ENCODE assay signal across 1 cellular context in genomic region chr15:90154861-90155626, GRCh38.
TF ChIP-seq lines count a peak whose summit lies in the region.

No MANE protein-coding gene starts in this region.

TF ChIP-seq in SK-N-SH treated with all-trans-retinoic acid at 6 μM for 48 hours, 23 proteins besides CTCF, POLR2A, EP300 and RAD21 (continued from another document):
- TF ChIP-seq, protein P1, sequence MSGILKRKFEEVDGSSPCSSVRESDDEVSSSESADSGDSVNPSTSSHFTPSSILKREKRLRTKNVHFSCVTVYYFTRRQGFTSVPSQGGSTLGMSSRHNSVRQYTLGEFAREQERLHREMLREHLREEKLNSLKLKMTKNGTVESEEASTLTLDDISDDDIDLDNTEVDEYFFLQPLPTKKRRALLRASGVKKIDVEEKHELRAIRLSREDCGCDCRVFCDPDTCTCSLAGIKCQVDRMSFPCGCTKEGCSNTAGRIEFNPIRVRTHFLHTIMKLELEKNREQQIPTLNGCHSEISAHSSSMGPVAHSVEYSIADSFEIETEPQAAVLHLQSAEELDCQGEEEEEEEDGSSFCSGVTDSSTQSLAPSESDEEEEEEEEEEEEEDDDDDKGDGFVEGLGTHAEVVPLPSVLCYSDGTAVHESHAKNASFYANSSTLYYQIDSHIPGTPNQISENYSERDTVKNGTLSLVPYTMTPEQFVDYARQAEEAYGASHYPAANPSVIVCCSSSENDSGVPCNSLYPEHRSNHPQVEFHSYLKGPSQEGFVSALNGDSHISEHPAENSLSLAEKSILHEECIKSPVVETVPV (CRISPR knock-in tag; IDR thresholded peaks at IDR 0.05), result no peak
- no peak for TF ChIP-seq TCF4 (CRISPR knock-in tag; IDR thresholded peaks at IDR 0.05; ENCODE audit: borderline replicate concordance)
- no peak for TF ChIP-seq POU6F1 (CRISPR knock-in tag; IDR thresholded peaks at IDR 0.05; ENCODE audit: borderline replicate concordance, low read depth)
TF ChIP-seq in SK-N-SH treated with all-trans-retinoic acid at 6 μM for 48 hours: peak in this region for 0.
